Comparison of ENCODE assay signal across 8 cellular contexts in the genomic region with DNA sequence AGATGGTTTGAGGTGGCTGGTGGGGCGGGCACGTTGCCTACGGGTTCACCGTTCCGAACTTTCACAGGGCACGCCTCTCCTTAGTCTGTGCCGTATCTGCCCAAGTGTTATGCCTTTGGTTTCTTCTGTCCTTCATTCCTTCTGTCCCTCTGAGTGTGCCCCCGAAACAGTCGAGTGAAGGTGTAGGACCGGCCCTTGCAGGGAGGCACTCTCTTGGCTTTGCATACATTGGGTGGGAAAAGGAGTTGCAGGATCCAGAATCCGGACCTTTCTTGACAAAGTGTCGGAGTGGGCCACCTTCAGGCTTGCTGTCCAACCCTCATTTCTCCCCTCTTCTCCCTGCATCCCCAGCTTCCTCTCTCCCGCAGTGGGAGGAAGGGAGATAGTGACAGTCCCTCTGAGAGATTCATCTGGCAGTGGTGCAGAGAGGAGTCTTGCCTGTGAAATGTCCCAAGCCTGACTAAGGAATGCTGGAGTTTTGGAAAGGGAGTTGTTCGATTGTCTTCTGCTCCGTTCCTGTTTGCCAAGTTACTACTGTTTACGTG. TPM values are rescaled to one million over a fixed set of nuclear protein-coding genes. Genes with fewer than 3 reads are reported as not detected.
A peak's percentile ranks its signal among the peaks of the same experiment; 100 is the strongest.
DNase-seq lines count a peak whose midpoint lies in the region; FAIRE-seq and TF ChIP-seq lines count a peak whose summit lies in the region.

No MANE protein-coding gene starts in this region.

- H3K18ac ChIP-seq in H1 (ENCODE audit: extremely low read depth, low read length) = peak overlapping the region; percentile 42; the same call in 1 of the 2 replicates

- POLR2A ChIA-PET in H1 (lab: Charles Lee; ENCODE audit: partially characterized antibody) = interaction anchor here (1.2 to 2.7 kb wide), 3 partner anchors 11 to 80 kb away, joined by 4 to 9 read pairs (median 9); no protein-coding TSS in a partner anchor

- H2AFZ ChIP-seq in GM23248 = peak overlapping the region; percentile 99
- H2AFZ ChIP-seq in H1 (ENCODE audit: low read length) = peak overlapping the region; percentile 66; the same call in 1 of the 2 replicates

- peaks cover 14% of the 10 kb centered on the region for H3K23me2 ChIP-seq in H1 (ENCODE audit: low read depth, low read length)

- no peak for TF ChIP-seq EP300 in H1 (IDR thresholded peaks at IDR 0.05; ENCODE audit: borderline replicate concordance in 1 of 2, low read depth in 2 of 2, low read length in 2 of 2)

- no peak for TF ChIP-seq RAD21 in H1 (IDR thresholded peaks at IDR 0.05 in 1 of 2, conservative IDR thresholded peaks at IDR 0.05 in 1 of 2; ENCODE audit: low read depth in 2 of 2, low read length in 2 of 2)

- peak overlapping the region; percentile 91 for H2BK12ac ChIP-seq in H1 (ENCODE audit: low read depth, low read length)

- H3K56ac ChIP-seq in H1 (replicated peaks; ENCODE audit: insufficient read length, low read depth, low read length) = peak overlapping the region; percentile 3

- H3K4me2 ChIP-seq in BLaER1 (peak overlapping the region; percentile 88), GM23248 (ENCODE audit: unreplicated experiment) (peak overlapping the region; percentile 74), H1 (ENCODE audit: insufficient read depth in 1 of 2, low read depth in 2 of 2, low read length in 2 of 2) (peak overlapping the region; percentile 93 to 98)

- CTCF ChIA-PET in H1 (lab: Charles Lee; ENCODE audit: partially characterized antibody) = interaction anchor here (1.3 to 2.1 kb wide), 5 partner anchors 19 to 348 kb away, joined by 3 to 5 read pairs (median 4); no protein-coding TSS in a partner anchor

- FAIRE-seq in RCC 7860 (lab: Jason Lieb, UNC) (no peak), H1 (lab: Jason Lieb, UNC) (no peak)

- no peaks in the 10 kb centered on the region for H3K36me3 ChIP-seq in BLaER1
- no peaks in the 10 kb centered on the region for H3K36me3 ChIP-seq in GM23248 (ENCODE audit: low read depth)
- no peaks in the 10 kb centered on the region for H3K36me3 ChIP-seq in H1 (ENCODE audit: control insufficient read depth in 2 of 4, insufficient read depth in 4 of 4, low read length in 3 of 4)
- H3K36me3 ChIP-seq in mucosa of stomach (ENCODE audit: control insufficient read depth, insufficient read depth, low read length) = no peaks in the 10 kb centered on the region

- no peak overlapping the region for H2BK120ac ChIP-seq in H1 (replicated peaks; ENCODE audit: low read depth, low read length)

- H2BK15ac ChIP-seq in H1 (ENCODE audit: low read length) = no peak overlapping the region

- in situ Hi-C loops in GM23248 (cut with MboI) = no loop called here

- no peaks in the 10 kb centered on the region for H3K9me3 ChIP-seq in BLaER1
- H3K9me3 ChIP-seq in GM23248 (ENCODE audit: low read depth) = no peaks in the 10 kb centered on the region
- H3K9me3 ChIP-seq in H1 (ENCODE audit: insufficient read depth in 2 of 2, low read depth in 1 of 2, low read length in 1 of 2) = no peaks in the 10 kb centered on the region
- no peaks in the 10 kb centered on the region for H3K9me3 ChIP-seq in mucosa of stomach (ENCODE audit: control insufficient read depth, low read length)

- H3K9ac ChIP-seq in BLaER1 (peak overlapping the region; percentile 73), GM23248 (peak overlapping the region; percentile 92), H1 (replicated peaks in 1 of 4; ENCODE audit: extremely low read depth in 1 of 4, low read depth in 3 of 4, low read length in 3 of 4) (peak overlapping the region; percentile 25 to 88 (median 73)), mucosa of stomach (ENCODE audit: low read length) (peak overlapping the region; percentile 84)

- H4K5ac ChIP-seq in H1 (ENCODE audit: insufficient read length, low read depth, low read length) = no peak overlapping the region

- no peak overlapping the region for H3K4ac ChIP-seq in H1 (replicated peaks; ENCODE audit: insufficient read length, low read depth, low read length)

- H3K27ac ChIP-seq in BLaER1 (peak overlapping the region; percentile 62), GM23248 (peak overlapping the region; percentile 92), H1 (ENCODE audit: low read depth, low read length) (peak overlapping the region; percentile 59)

- H3F3A ChIP-seq in GM23248 (ENCODE audit: insufficient read depth) = peaks cover 14% of the 10 kb centered on the region

- H3K79me1 ChIP-seq in H1 (ENCODE audit: low read depth, low read length) = no peaks in the 10 kb centered on the region

- no peak; a peak in 1 of 3 replicates for TF ChIP-seq POLR2A in H1 (IDR thresholded peaks at IDR 0.05; ENCODE audit: control extremely low read depth in 1 of 2, low read depth in 2 of 2, low read length in 2 of 2)

- DNase-seq in GM23248 (peak; percentile 75), RCC 7860 (ENCODE audit: low spot score) (peak; percentile 4), H1 (ENCODE audit: low read depth in 1 of 2, low spot score in 2 of 2) (no peak), NCI-H2107 (lab: John Stamatoyannopoulos, UW) (no peak), NCI-H128 (lab: John Stamatoyannopoulos, UW; ENCODE audit: unreplicated experiment) (no peak), COLO829 (ENCODE audit: low spot score) (no peak)

- peak overlapping the region; percentile 76 for H3K4me3 ChIP-seq in BLaER1
- peak overlapping the region; percentile 91 for H3K4me3 ChIP-seq in GM23248
- peak overlapping the region; percentile 55 to 95 (median 76) for H3K4me3 ChIP-seq in H1 (ENCODE audit: extremely low read depth in 1 of 4, insufficient read depth in 2 of 4, low read depth in 3 of 4, low read length in 4 of 4)
- peak overlapping the region; percentile 91 for H3K4me3 ChIP-seq in mucosa of stomach (ENCODE audit: low read length)

- H4K20me1 ChIP-seq in BLaER1 (peaks cover 52% of the 10 kb centered on the region), GM23248 (ENCODE audit: insufficient read depth) (no peaks in the 10 kb centered on the region), H1 (replicated peaks in 1 of 2; ENCODE audit: control insufficient read depth in 1 of 2, insufficient read depth in 2 of 2, low read length in 2 of 2) (peaks cover 0 to 4% of the 10 kb centered on the region in 2 experiments)

- H3K4me1 ChIP-seq in BLaER1 = peaks cover 65% of the 10 kb centered on the region
- peaks cover 21% of the 10 kb centered on the region for H3K4me1 ChIP-seq in GM23248 (ENCODE audit: insufficient read depth)
- peaks cover 0 to 4% (median 1%) of the 10 kb centered on the region in 4 experiments; a peak in 1 of 7 replicates for H3K4me1 ChIP-seq in H1 (replicated peaks in 1 of 4; ENCODE audit: control insufficient read depth in 3 of 4, insufficient read depth in 4 of 4, low read length in 3 of 4)
- H3K4me1 ChIP-seq in mucosa of stomach (ENCODE audit: control insufficient read depth, insufficient read depth, low read length) = peaks cover 11% of the 10 kb centered on the region

- H4K91ac ChIP-seq in H1 (replicated peaks; ENCODE audit: insufficient read length, low read length) = no peak overlapping the region

- 1% methylated on average over 16 of the region's 16 CpGs for WGBS in GM23248 (ENCODE audit: low coverage in 1 of 2, low lambda C conversion rate in 2 of 2, missing lambda C conversion rate in 2 of 2), 2 experiments
- 4% methylated on average over 16 of the region's 16 CpGs; no CpG with 5 or more reads in 1 of the 2 experiments for WGBS in H1 (ENCODE audit: extremely low coverage in 1 of 2, insufficient coverage in 1 of 2, insufficient read length in 1 of 2, insufficient replicate concordance in 2 of 2, low coverage in 1 of 2, low lambda C conversion rate in 2 of 2, missing lambda C conversion rate in 1 of 2), 2 experiments

- H2BK5ac ChIP-seq in H1 (ENCODE audit: low read depth, low read length) = peak overlapping the region; percentile 94

- H2BK20ac ChIP-seq in H1 (ENCODE audit: low read length) = no peak overlapping the region

- H3K27me3 ChIP-seq in BLaER1 = no peaks in the 10 kb centered on the region
- H3K27me3 ChIP-seq in GM23248 (replicated peaks; ENCODE audit: insufficient read depth) = no peaks in the 10 kb centered on the region
- H3K27me3 ChIP-seq in H1 (replicated peaks in 1 of 4; ENCODE audit: control insufficient read depth in 3 of 4, extremely low read depth in 1 of 4, insufficient read depth in 3 of 4, low read length in 3 of 4) = no peaks in the 10 kb centered on the region
- no peaks in the 10 kb centered on the region for H3K27me3 ChIP-seq in mucosa of stomach (ENCODE audit: control insufficient read depth, insufficient read depth, low read length)

- peaks cover 50% of the 10 kb centered on the region for H3K79me2 ChIP-seq in GM23248 (ENCODE audit: insufficient read depth)
- peaks cover 11 to 52% of the 10 kb centered on the region in 2 experiments for H3K79me2 ChIP-seq in H1 (ENCODE audit: control insufficient read depth in 1 of 2, insufficient read depth in 2 of 2, low read length in 2 of 2)

- peak overlapping the region; percentile 31; the same call in 1 of the 2 replicates for H2AK5ac ChIP-seq in H1 (ENCODE audit: low read depth, low read length)

- 0 out of 2 replicates have a peak overlapping the region, but pooled peaks have one; percentile 92 for H4K8ac ChIP-seq in H1 (ENCODE audit: extremely low read depth, insufficient read depth, low read length)

- H3K14ac ChIP-seq in H1 (ENCODE audit: insufficient read length) = no peak overlapping the region

- H3K9me2 ChIP-seq in GM23248 (ENCODE audit: insufficient read depth) = no peaks in the 10 kb centered on the region

- H3K23ac ChIP-seq in H1 (ENCODE audit: insufficient read length) = no peak overlapping the region

- TF ChIP-seq CTCF in H1 (IDR thresholded peaks at IDR 0.05; ENCODE audit: control extremely low read depth in 1 of 3, insufficient read depth in 1 of 3, low read depth in 1 of 3, low read length in 3 of 3) = no peak

RNA-seq across cellular contexts. Expression of gene ARFIP1, which starts 0.6 kb away (rescaled TPM):
- total RNA-seq in GM23248 (2014; rRNA removed; shearing (Covaris generic)) = 61.4 and 69.3 TPM in 2 replicates
- polyA plus RNA-seq in GM23248 (2016; fragmentation: Nextera tagmentation; extraction: Ambion mirVana) = 39.9 and 40.7 TPM in 2 replicates
- 36.3 and 38.0 TPM in 2 replicates for total RNA-seq in H1 (2021; fragmentation: NEBNext Ultra II Directional; extraction: Animal tissue kit (Norgen Biotek cat#: 25700))
- 9.1 and 13.5 TPM in 2 replicates for polyA plus RNA-seq in H1 (2011; rRNA removed)
- 19.9 TPM for polyA plus RNA-seq in H1 (2011; cell fraction: cytosol; rRNA removed)
- polyA plus RNA-seq in H1 (2011; cell fraction: nucleus; rRNA removed) = 4.0 TPM
- 14.8 to 28.6 TPM (median 19.8 TPM) in 4 replicates for polyA plus RNA-seq in H1 (2012, experiment 1 of 2)
- 2.4 TPM for polyA plus RNA-seq in H1 (2012, experiment 2 of 2)
- polyA plus RNA-seq in H1 (2013, experiment 1 of 2) = 25.1 TPM
- 25.2 TPM for polyA plus RNA-seq in H1 (2013, experiment 2 of 2)
- 15.3 and 19.6 TPM in 2 replicates for polyA minus RNA-seq in H1 (2011; rRNA and poly(A)+ RNA removed)
- 14.7 TPM for polyA minus RNA-seq in H1 (2011; cell fraction: cytosol; rRNA and poly(A)+ RNA removed)
- 21.3 TPM for polyA minus RNA-seq in H1 (2011; cell fraction: nucleus; rRNA and poly(A)+ RNA removed)

RNA-seq across cellular contexts. Expression of gene TIGD4, which starts 0.8 kb away (rescaled TPM):
- 0.11 and 0.51 TPM in 2 replicates for total RNA-seq in GM23248 (2014; rRNA removed; shearing (Covaris generic))
- polyA plus RNA-seq in GM23248 (2016; fragmentation: Nextera tagmentation; extraction: Ambion mirVana) (not detected in 2 replicates), H1 (2011; rRNA removed) (0.20 and 0.42 TPM in 2 replicates)
- 1.8 and 2.3 TPM in 2 replicates for total RNA-seq in H1 (2021; fragmentation: NEBNext Ultra II Directional; extraction: Animal tissue kit (Norgen Biotek cat#: 25700))
- polyA plus RNA-seq in H1 (2011; cell fraction: cytosol; rRNA removed) = 0.74 TPM
- polyA plus RNA-seq in H1 (2011; cell fraction: nucleus; rRNA removed) = 0.50 TPM
- 1.0 to 2.7 TPM (median 1.1 TPM) in 4 replicates for polyA plus RNA-seq in H1 (2012, experiment 1 of 2)
- 0.08 TPM for polyA plus RNA-seq in H1 (2012, experiment 2 of 2)
- 1.7 TPM for polyA plus RNA-seq in H1 (2013, experiment 1 of 2)
- polyA plus RNA-seq in H1 (2013, experiment 2 of 2) = 1.7 TPM
- polyA minus RNA-seq in H1 (2011; rRNA and poly(A)+ RNA removed) = 0.82 and 1.0 TPM in 2 replicates
- polyA minus RNA-seq in H1 (2011; cell fraction: cytosol; rRNA and poly(A)+ RNA removed) = 2.2 TPM
- 3.4 TPM for polyA minus RNA-seq in H1 (2011; cell fraction: nucleus; rRNA and poly(A)+ RNA removed)

Comparison
In these comparisons a context has a peak if more than half of its experiments do, and no peak if none do; other contexts are left out.
1. DNase-seq: peak in GM23248 (single experiment) and RCC 7860 (single experiment); none in H1 (0 of 2), NCI-H2107 (single experiment), NCI-H128 (single experiment) and COLO829 (single experiment).
2. Peak in every context shown above with its lines, with median percentiles within 50 percentile points of each other: H3K27ac ChIP-seq, H3K4me2 ChIP-seq, H3K4me3 ChIP-seq and H3K9ac ChIP-seq.